8 cellular contexts compared by ENCODE assay signal in genomic region chr18:57438669-57439616, GRCh38.
DNase-seq lines count a peak whose midpoint lies in the region; ATAC-seq lines count a peak whose summit lies in the region.

No MANE protein-coding gene starts in this region.

- peak overlapping the region; percentile 39 for H3K4me3 Mint-ChIP-seq in activated naive CD4-positive, alpha-beta T cell treated with anti-CD3 and anti-CD28 coated beads, Interleukin-2, amount 50 U/mL, for 24 hours
- H3K4me3 Mint-ChIP-seq in stimulated activated effector memory CD8-positive, alpha-beta T cell treated with anti-CD3 and anti-CD28 coated beads, Interleukin-12 subunit alpha, Interleukin-12 subunit beta, amount 100 ng/mL, for 72 hours, result peak overlapping the region; percentile 51

- H3K4me1 Mint-ChIP-seq in activated naive CD4-positive, alpha-beta T cell treated with anti-CD3 and anti-CD28 coated beads, Interleukin-2, amount 50 U/mL, for 24 hours, result peaks cover 49% of the 10 kb centered on the region
- peaks cover 48% of the 10 kb centered on the region for H3K4me1 Mint-ChIP-seq in stimulated activated effector memory CD8-positive, alpha-beta T cell treated with anti-CD3 and anti-CD28 coated beads, Interleukin-12 subunit alpha, Interleukin-12 subunit beta, amount 100 ng/mL, for 72 hours

- DNase-seq in activated naive CD4-positive, alpha-beta T cell treated with anti-CD3 and anti-CD28 coated beads, Interleukin-2, amount 50 U/mL, for 16 hours, result no peak
- DNase-seq in NCI-H524 treated with DMSO at 0.1 percent for 48 hours (lab: John Stamatoyannopoulos, UW) (peak; percentile 12), ecto neural progenitor cell (ENCODE audit: low spot score) (peak; percentile 50), T1000 (lab: John Stamatoyannopoulos, UW) (no peak)
- DNase-seq in stimulated activated effector memory CD8-positive, alpha-beta T cell treated with anti-CD3 and anti-CD28 coated beads, Interleukin-12 subunit alpha, Interleukin-12 subunit beta, amount 100 ng/mL, for 72 hours (ENCODE audit: low spot score in 2 of 2), result no peak

- H3K27ac Mint-ChIP-seq in activated naive CD4-positive, alpha-beta T cell treated with anti-CD3 and anti-CD28 coated beads, Interleukin-2, amount 50 U/mL, for 24 hours, result no peak overlapping the region
- H3K27ac Mint-ChIP-seq in stimulated activated effector memory CD8-positive, alpha-beta T cell treated with anti-CD3 and anti-CD28 coated beads, Interleukin-12 subunit alpha, Interleukin-12 subunit beta, amount 100 ng/mL, for 72 hours, result no peak overlapping the region

- H3K27me3 Mint-ChIP-seq in activated naive CD4-positive, alpha-beta T cell treated with anti-CD3 and anti-CD28 coated beads, Interleukin-2, amount 50 U/mL, for 24 hours, result peaks cover 66% of the 10 kb centered on the region

- no peaks in the 10 kb centered on the region for H3K9me3 Mint-ChIP-seq in activated naive CD4-positive, alpha-beta T cell treated with anti-CD3 and anti-CD28 coated beads, Interleukin-2, amount 50 U/mL, for 24 hours
- H3K9me3 Mint-ChIP-seq in stimulated activated effector memory CD8-positive, alpha-beta T cell treated with anti-CD3 and anti-CD28 coated beads, Interleukin-12 subunit alpha, Interleukin-12 subunit beta, amount 100 ng/mL, for 72 hours, result peaks cover 5% of the 10 kb centered on the region

- no peak for ATAC-seq in stimulated activated effector memory CD8-positive, alpha-beta T cell treated with anti-CD3 and anti-CD28 coated beads, Interleukin-12 subunit alpha, Interleukin-12 subunit beta, amount 100 ng/mL, for 72 hours
- ATAC-seq in HG03342 (IDR thresholded peaks at IDR 0.05; ENCODE audit: unreplicated experiment) (no peak), HG02870 (IDR thresholded peaks at IDR 0.05; ENCODE audit: unreplicated experiment) (no peak)

- no peaks in the 10 kb centered on the region for H3K36me3 Mint-ChIP-seq in activated naive CD4-positive, alpha-beta T cell treated with anti-CD3 and anti-CD28 coated beads, Interleukin-2, amount 50 U/mL, for 24 hours
- peaks cover 25% of the 10 kb centered on the region for H3K36me3 Mint-ChIP-seq in stimulated activated effector memory CD8-positive, alpha-beta T cell treated with anti-CD3 and anti-CD28 coated beads, Interleukin-12 subunit alpha, Interleukin-12 subunit beta, amount 100 ng/mL, for 72 hours

Comparison
In these comparisons a context has a peak if more than half of its experiments do, and no peak if none do; other contexts are left out.
1. DNase-seq: peak in NCI-H524 treated with DMSO at 0.1 percent for 48 hours (single experiment) and ecto neural progenitor cell (single experiment); none in activated naive CD4-positive, alpha-beta T cell treated with anti-CD3 and anti-CD28 coated beads, Interleukin-2, amount 50 U/mL, for 16 hours (single experiment), stimulated activated effector memory CD8-positive, alpha-beta T cell treated with anti-CD3 and anti-CD28 coated beads, Interleukin-12 subunit alpha, Interleukin-12 subunit beta, amount 100 ng/mL, for 72 hours (0 of 2) and T1000 (single experiment).